14 cellular contexts compared by ENCODE assay signal in genomic region chr10:57696641-57697040, GRCh38.
A peak's percentile ranks its signal among the peaks of the same experiment; 100 is the strongest.
DNase-seq lines count a peak whose midpoint lies in the region; ATAC-seq and TF ChIP-seq lines count a peak whose summit lies in the region.
"Had no signal": no experiment of that assay in that cellular context is flagged by ENCODE, and none has a peak within 500 bp of the region (broad histone marks: within the 10 kb centered on the region; RNA-seq: fewer than 3 reads in every experiment).

No MANE protein-coding gene starts in this region.

- H3K4me2 ChIP-seq in PC-9: peak overlapping the region; percentile 12; the same call in 1 of the 2 replicates

- peak overlapping the region; percentile 43; the same call in 1 of the 2 replicates for H2AFZ ChIP-seq in PC-9

- peaks cover 11% of the 10 kb centered on the region; the same call in 1 of the 2 replicates for H3K4me1 ChIP-seq in PC-9 (replicated peaks; ENCODE audit: insufficient read depth)
- H3K4me1 ChIP-seq in CD8-positive, alpha-beta T cell (ENCODE audit: insufficient read depth, low read length): no peaks in the 10 kb centered on the region

- no peak overlapping the region for H3K4me3 Mint-ChIP-seq in nephron
- H3K4me3 Mint-ChIP-seq in activated naive CD8-positive, alpha-beta T cell treated with anti-CD3 and anti-CD28 coated beads, Interleukin-2, amount 50 U/mL, for 24 hours: no peak overlapping the region
- no peak overlapping the region for H3K4me3 Mint-ChIP-seq in CD8-positive, alpha-beta T cell
- H3K4me3 Mint-ChIP-seq: activated CD4-positive, alpha-beta T cell treated with anti-CD3 and anti-CD28 coated beads for 36 hours; naive thymus-derived CD8-positive, alpha-beta T cell had no signal

- POLR2A ChIA-PET in PC-9 (lab: Charles Lee; ENCODE audit: unreplicated experiment): no interaction called here
- POLR2A ChIA-PET in CD8-positive, alpha-beta T cell (lab: Charles Lee): no interaction called here

- no peaks in the 10 kb centered on the region for H3K36me3 ChIP-seq in PC-9 (ENCODE audit: low read depth)
- H3K36me3 ChIP-seq in CD8-positive, alpha-beta T cell (ENCODE audit: insufficient read depth, low read length): no peaks in the 10 kb centered on the region

- no peaks in the 10 kb centered on the region for H3K36me3 Mint-ChIP-seq in nephron (ENCODE audit: low read depth)
- no peaks in the 10 kb centered on the region for H3K36me3 Mint-ChIP-seq in activated naive CD8-positive, alpha-beta T cell treated with anti-CD3 and anti-CD28 coated beads, Interleukin-2, amount 50 U/mL, for 24 hours (ENCODE audit: low read depth)
- no peaks in the 10 kb centered on the region for H3K36me3 Mint-ChIP-seq in CD8-positive, alpha-beta T cell
- H3K36me3 Mint-ChIP-seq: naive thymus-derived CD8-positive, alpha-beta T cell had no signal

- intact Hi-C loops in PC-9 (cut with micrococcal nuclease; ENCODE audit: unreplicated experiment): no loop called here
- intact Hi-C loops in CD8-positive, alpha-beta T cell (cut with DNase I, micrococcal nuclease): no loop called here

- H3K9me3 Mint-ChIP-seq in nephron: no peaks in the 10 kb centered on the region
- peaks cover 4% of the 10 kb centered on the region for H3K9me3 Mint-ChIP-seq in activated naive CD8-positive, alpha-beta T cell treated with anti-CD3 and anti-CD28 coated beads, Interleukin-2, amount 50 U/mL, for 24 hours
- no peaks in the 10 kb centered on the region for H3K9me3 Mint-ChIP-seq in CD8-positive, alpha-beta T cell

- H3F3A ChIP-seq in PC-9 (ENCODE audit: insufficient read depth, low read depth): no peaks in the 10 kb centered on the region; the same call in 1 of the 2 replicates

- H3K27me3 Mint-ChIP-seq in nephron (ENCODE audit: low read depth): no peaks in the 10 kb centered on the region
- no peaks in the 10 kb centered on the region for H3K27me3 Mint-ChIP-seq in activated naive CD8-positive, alpha-beta T cell treated with anti-CD3 and anti-CD28 coated beads, Interleukin-2, amount 50 U/mL, for 24 hours
- no peaks in the 10 kb centered on the region for H3K27me3 Mint-ChIP-seq in CD8-positive, alpha-beta T cell (ENCODE audit: low read depth)
- H3K27me3 Mint-ChIP-seq: activated CD4-positive, alpha-beta T cell treated with anti-CD3 and anti-CD28 coated beads for 36 hours; naive thymus-derived CD8-positive, alpha-beta T cell had no signal

- no peaks in the 10 kb centered on the region for H3K27me3 ChIP-seq in PC-9 (ENCODE audit: insufficient read depth, low read depth)
- H3K27me3 ChIP-seq in CD8-positive, alpha-beta T cell (ENCODE audit: insufficient read depth, low read length): no peaks in the 10 kb centered on the region

- H3K4me3 ChIP-seq in PC-9: no peak overlapping the region
- H3K4me3 ChIP-seq in epithelial cell of esophagus (ENCODE audit: low read length): no peak overlapping the region
- no peak overlapping the region for H3K4me3 ChIP-seq in CD8-positive, alpha-beta T cell (ENCODE audit: low read depth, low read length)
- H3K4me3 ChIP-seq: SK-N-MC had no signal

- no peaks in the 10 kb centered on the region for H3K9me2 ChIP-seq in PC-9 (ENCODE audit: insufficient read depth)

- no peak for ATAC-seq in activated naive CD8-positive, alpha-beta T cell treated with anti-CD3 and anti-CD28 coated beads, Interleukin-2, amount 50 U/mL, for 24 hours
- ATAC-seq in CD8-positive, alpha-beta T cell: no peak
- ATAC-seq: activated CD4-positive, alpha-beta T cell treated with anti-CD3 and anti-CD28 coated beads for 36 hours; naive thymus-derived CD8-positive, alpha-beta T cell had no signal

- no peaks in the 10 kb centered on the region for H3K79me2 ChIP-seq in PC-9 (ENCODE audit: low read depth)

- no TSS peak for BruUV-seq in PC-9 (replicated peaks; lab: Mats Ljungman, UMichigan)

- peak overlapping the region; percentile 64 for H3K27ac ChIP-seq in PC-9
- no peak overlapping the region for H3K27ac ChIP-seq in CD8-positive, alpha-beta T cell (ENCODE audit: low read depth, low read length)
- H3K27ac ChIP-seq: C4-2B, SK-N-MC had no signal

- peak overlapping the region; percentile 21 to 43 (median 21) for H3K27ac Mint-ChIP-seq in nephron
- H3K27ac Mint-ChIP-seq in activated naive CD8-positive, alpha-beta T cell treated with anti-CD3 and anti-CD28 coated beads, Interleukin-2, amount 50 U/mL, for 24 hours: no peak overlapping the region
- H3K27ac Mint-ChIP-seq in CD8-positive, alpha-beta T cell: no peak overlapping the region
- H3K27ac Mint-ChIP-seq: activated CD4-positive, alpha-beta T cell treated with anti-CD3 and anti-CD28 coated beads for 36 hours; naive thymus-derived CD8-positive, alpha-beta T cell had no signal

- no peak for TF ChIP-seq CTCF in AG09319 (IDR thresholded peaks at IDR 0.05; ENCODE audit: low read depth, low read length)
- no peak for TF ChIP-seq CTCF in PC-9 (conservative IDR thresholded peaks at IDR 0.05)
- no peak for TF ChIP-seq CTCF in epithelial cell of esophagus (IDR thresholded peaks at IDR 0.05; ENCODE audit: insufficient read depth, low read depth, low read length, missing control alignments)
- TF ChIP-seq CTCF in nephron (IDR thresholded peaks at IDR 0.05; ENCODE audit: unreplicated experiment in 3 of 3): no peak
- TF ChIP-seq CTCF in CD8-positive, alpha-beta T cell (IDR thresholded peaks at IDR 0.05): no peak

- H4K20me1 ChIP-seq in PC-9 (ENCODE audit: insufficient read depth): no peaks in the 10 kb centered on the region

- H3K4me1 Mint-ChIP-seq in nephron: no peaks in the 10 kb centered on the region
- H3K4me1 Mint-ChIP-seq in activated naive CD8-positive, alpha-beta T cell treated with anti-CD3 and anti-CD28 coated beads, Interleukin-2, amount 50 U/mL, for 24 hours: no peaks in the 10 kb centered on the region
- H3K4me1 Mint-ChIP-seq in CD8-positive, alpha-beta T cell (ENCODE audit: low read depth): no peaks in the 10 kb centered on the region
- H3K4me1 Mint-ChIP-seq: activated CD4-positive, alpha-beta T cell treated with anti-CD3 and anti-CD28 coated beads for 36 hours; naive thymus-derived CD8-positive, alpha-beta T cell had no signal

- peak; percentile 54 for DNase-seq in AG09319 (ENCODE audit: extremely low read depth, low read depth)
- DNase-seq in PC-9: peak in 1 of 2 experiments; percentile 67
- DNase-seq in epithelial cell of esophagus (ENCODE audit: low read depth): peak; percentile 80
- DNase-seq in activated naive CD8-positive, alpha-beta T cell treated with anti-CD3 and anti-CD28 coated beads, Interleukin-2, amount 50 U/mL, for 24 hours: no peak
- DNase-seq in CD8-positive, alpha-beta T cell: no peak
- no peak for DNase-seq in DMS114 treated with DMSO at 0.1 percent for 48 hours (lab: John Stamatoyannopoulos, UW; ENCODE audit: unreplicated experiment)
- no peak for DNase-seq in stimulated activated naive CD4-positive, alpha-beta T cell (lab: John Stamatoyannopoulos, UW)
- DNase-seq: activated CD4-positive, alpha-beta T cell treated with anti-CD3 and anti-CD28 coated beads for 36 hours; naive thymus-derived CD8-positive, alpha-beta T cell; NCI-H510A treated with DMSO at 0.1 percent for 48 hours; stimulated activated CD4-positive, alpha-beta T cell treated with anti-CD3 and anti-CD28 coated beads, Interleukin-15, amount 100 ng/mL, for 24 hours had no signal

- no peaks in the 10 kb centered on the region for H3K9me3 ChIP-seq in PC-9 (ENCODE audit: insufficient read depth, low read depth)
- no peaks in the 10 kb centered on the region for H3K9me3 ChIP-seq in CD8-positive, alpha-beta T cell (ENCODE audit: low read length)

- CTCF ChIA-PET in PC-9 (lab: Charles Lee): no interaction called here
- CTCF ChIA-PET in CD8-positive, alpha-beta T cell (lab: Charles Lee): no interaction called here

Comparison
In these comparisons a context has a peak if more than half of its experiments do, and no peak if none do; other contexts are left out.
1. DNase-seq: peak in AG09319 (single experiment) and epithelial cell of esophagus (single experiment); none in activated naive CD8-positive, alpha-beta T cell treated with anti-CD3 and anti-CD28 coated beads, Interleukin-2, amount 50 U/mL, for 24 hours (single experiment), CD8-positive, alpha-beta T cell (0 of 7), DMS114 treated with DMSO at 0.1 percent for 48 hours (single experiment) and stimulated activated naive CD4-positive, alpha-beta T cell (0 of 6).
2. H3K27ac Mint-ChIP-seq: peak in nephron (3 of 3); none in activated naive CD8-positive, alpha-beta T cell treated with anti-CD3 and anti-CD28 coated beads, Interleukin-2, amount 50 U/mL, for 24 hours (single experiment) and CD8-positive, alpha-beta T cell (single experiment).